Comparison of ENCODE assay signal across 23 cellular contexts in the genomic region with DNA sequence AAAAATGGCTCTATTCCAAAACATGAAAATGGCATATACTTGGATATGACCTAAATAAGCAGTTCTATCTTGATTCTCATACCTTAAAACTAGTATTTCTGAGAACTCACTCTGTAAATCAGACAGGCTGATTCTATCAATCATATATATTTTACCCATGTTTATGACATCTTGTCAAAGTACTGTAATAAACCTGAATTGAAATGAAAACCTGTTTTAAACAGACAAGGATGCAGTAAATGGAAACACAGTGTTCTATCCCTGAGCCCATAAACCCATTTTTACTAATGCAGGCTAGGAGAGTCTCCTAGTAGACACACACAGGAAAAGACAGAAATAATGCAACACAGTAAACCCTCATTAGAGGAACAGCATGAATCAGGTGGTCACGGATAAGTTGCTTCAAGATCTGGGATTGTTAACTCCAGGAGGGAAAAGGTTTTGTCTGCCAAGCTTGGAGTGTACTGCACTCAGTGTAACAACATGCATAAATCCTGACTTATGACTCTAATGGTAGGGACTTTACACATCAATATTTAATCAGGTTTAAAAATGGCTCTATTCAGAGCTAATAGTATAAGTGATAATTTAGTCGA.
A peak's percentile ranks its signal among the peaks of the same experiment; 100 is the strongest.
DNase-seq lines count a peak whose midpoint lies in the region; ATAC-seq and TF ChIP-seq lines count a peak whose summit lies in the region.
"Had no signal": no experiment of that assay in that cellular context is flagged by ENCODE, and none has a peak within 500 bp of the region (broad histone marks: within the 10 kb centered on the region; RNA-seq: fewer than 3 reads in every experiment).

No MANE protein-coding gene starts in this region.

- H3K4me2 ChIP-seq in GM23338 = no peak overlapping the region
- H3K4me2 ChIP-seq: BLaER1 had no signal

- H3K27ac ChIP-seq in A673 (ENCODE audit: low read depth, low read length, poor library complexity, severe bottlenecking) (no peak overlapping the region), GM23338 (ENCODE audit: low read depth) (no peak overlapping the region), aorta (ENCODE audit: low read depth in 1 of 2, low read length in 2 of 2) (no peak overlapping the region)
- H3K27ac ChIP-seq: BLaER1, RWPE1 had no signal

- H3F3A ChIP-seq in GM23338 (replicated peaks; ENCODE audit: low read depth) = no peaks in the 10 kb centered on the region

- H3K4me3 ChIP-seq in A673 (ENCODE audit: low read depth, low read length, poor library complexity, severe bottlenecking) (no peak overlapping the region), GM23338 (no peak overlapping the region), aorta (ENCODE audit: low read length in 2 of 2) (no peak overlapping the region)
- H3K4me3 ChIP-seq: BLaER1 had no signal

- no peaks in the 10 kb centered on the region for H3K36me3 Mint-ChIP-seq in GM23338 (ENCODE audit: low read depth)
- H3K36me3 Mint-ChIP-seq: T-cell had no signal

- H3K27me3 Mint-ChIP-seq in GM23338 (ENCODE audit: insufficient read depth, low read depth, poor library complexity) = peaks cover 2% of the 10 kb centered on the region
- H3K27me3 Mint-ChIP-seq: CD4-positive, alpha-beta T cell; T-cell had no signal

- no peaks in the 10 kb centered on the region for H4K20me1 ChIP-seq in GM23338 (replicated peaks; ENCODE audit: insufficient read depth)
- H4K20me1 ChIP-seq: BLaER1 had no signal

- peaks cover 10% of the 10 kb centered on the region for H3K4me1 Mint-ChIP-seq in GM23338
- H3K4me1 Mint-ChIP-seq: T-cell had no signal

- 68 to 69% methylated on average over 2 of the region's 2 CpGs for WGBS in aorta, 2 donors

- POLR2A ChIA-PET in A673 (lab: Charles Lee; ENCODE audit: low non-redundant PET) = no interaction called here

- H3K4me3 Mint-ChIP-seq in GM23338 = no peak overlapping the region
- H3K4me3 Mint-ChIP-seq: CD4-positive, alpha-beta T cell; T-cell had no signal

- no peak for ATAC-seq in GM23338
- no peak for ATAC-seq in aorta (ENCODE audit: low FRiP score)
- ATAC-seq: HCT116, T-cell had no signal

- H3K9me3 Mint-ChIP-seq in GM23338 = no peaks in the 10 kb centered on the region
- H3K9me3 Mint-ChIP-seq: CD4-positive, alpha-beta T cell had no signal

- no peaks in the 10 kb centered on the region for H3K9me2 ChIP-seq in GM23338 (ENCODE audit: insufficient read depth)

- BruUV-seq in A673 (replicated peaks; lab: Mats Ljungman, UMichigan) = no TSS peak

- no peaks in the 10 kb centered on the region for H3K36me3 ChIP-seq in A673 (ENCODE audit: insufficient read depth, low read length, poor library complexity, severe bottlenecking)
- H3K36me3 ChIP-seq in GM23338 (ENCODE audit: insufficient read depth) = no peaks in the 10 kb centered on the region
- H3K36me3 ChIP-seq in aorta (ENCODE audit: control insufficient read depth in 1 of 2, insufficient read depth in 2 of 2, low read length in 1 of 2) = no peaks in the 10 kb centered on the region
- H3K36me3 ChIP-seq: BLaER1 had no signal

- H3K27ac Mint-ChIP-seq in GM23338 = no peak overlapping the region
- H3K27ac Mint-ChIP-seq: CD4-positive, alpha-beta T cell; T-cell had no signal

- no peaks in the 10 kb centered on the region for H3K79me2 ChIP-seq in GM23338 (replicated peaks; ENCODE audit: insufficient read depth)

- TF ChIP-seq CTCF in A673 (conservative IDR thresholded peaks at IDR 0.05; ENCODE audit: low read depth, low read length) (no peak), GM23338 (conservative IDR thresholded peaks at IDR 0.05; ENCODE audit: low read depth in 2 of 2) (no peak)

- no peaks in the 10 kb centered on the region for H3K27me3 ChIP-seq in A673 (replicated peaks; ENCODE audit: insufficient read depth, low read depth, low read length, poor library complexity)
- no peaks in the 10 kb centered on the region for H3K27me3 ChIP-seq in GM23338 (ENCODE audit: insufficient read depth)
- peaks cover 0 to 2% of the 10 kb centered on the region in 2 donors for H3K27me3 ChIP-seq in aorta (ENCODE audit: control insufficient read depth in 1 of 2, insufficient read depth in 2 of 2, low read length in 1 of 2)
- H3K27me3 ChIP-seq: BLaER1 had no signal

- CTCF ChIA-PET in A673 (lab: Charles Lee) = no interaction called here

- H3K9me3 ChIP-seq in A673 (ENCODE audit: low read depth, low read length, poor library complexity, severe bottlenecking) = no peaks in the 10 kb centered on the region
- no peaks in the 10 kb centered on the region for H3K9me3 ChIP-seq in aorta (ENCODE audit: control insufficient read depth, low read length)
- H3K9me3 ChIP-seq: BLaER1 had no signal

- intact Hi-C loops in A673 (cut with micrococcal nuclease; ENCODE audit: unreplicated experiment) (no loop called here), aorta (cut with DNase I) (no loop called here)

- H3K4me1 ChIP-seq in A673 (ENCODE audit: insufficient read depth, low read length, poor library complexity, severe bottlenecking) (no peaks in the 10 kb centered on the region), GM23338 (ENCODE audit: insufficient read depth) (peaks cover 13% of the 10 kb centered on the region; the same call in 1 of the 2 replicates), aorta (ENCODE audit: control insufficient read depth in 1 of 2, insufficient read depth in 2 of 2, low read length in 2 of 2) (no peaks in the 10 kb centered on the region)
- H3K4me1 ChIP-seq: BLaER1 had no signal

- peak overlapping the region; percentile 19; the same call in 1 of the 2 replicates for H2AFZ ChIP-seq in GM23338

- DNase-seq in A673 (ENCODE audit: low spot score) (peak; percentile 27), GM23338 (ENCODE audit: low spot score) (no peak), NCI-H345 treated with DMSO at 0.1 percent for 48 hours (lab: John Stamatoyannopoulos, UW; ENCODE audit: unreplicated experiment) (peak; percentile 9), kidney glomerular epithelial cell (lab: John Stamatoyannopoulos, UW) (peak; percentile 14), aorta (no peak), SHP77 (lab: John Stamatoyannopoulos, UW) (no peak), DMS114 treated with DMSO at 0.1 percent for 48 hours (lab: John Stamatoyannopoulos, UW; ENCODE audit: unreplicated experiment) (no peak)
- no peak for DNase-seq in activated naive CD4-positive, alpha-beta T cell treated with Interleukin-2 at 50 U/mL for 16 hours
- DNase-seq: ACHN; CD4-positive, alpha-beta T cell; COR-L47; DMS 273 treated with DMSO at 0.1 percent for 48 hours; IMR-90; NCI-H1930; NCI-H2171 treated with DMSO at 0.1 percent for 48 hours; NCI-H446 treated with DMSO at 0.1 percent for 48 hours; NCI-H526 treated with DMSO at 0.1 percent for 48 hours; NK-92 treated with Interleukin-12 subunit alpha and Interleukin-12 subunit beta, amount 100 ng/mL, for 24 hours; SIG-M5; T-cell had no signal

TF ChIP-seq in GM23338, 12 proteins besides CTCF, POLR2A, EP300 and RAD21 (continues in another document):
- TF ChIP-seq EZH2phosphoT487 (IDR thresholded peaks at IDR 0.05; ENCODE audit: unreplicated experiment) = no peak
- TF ChIP-seq, protein P1, sequence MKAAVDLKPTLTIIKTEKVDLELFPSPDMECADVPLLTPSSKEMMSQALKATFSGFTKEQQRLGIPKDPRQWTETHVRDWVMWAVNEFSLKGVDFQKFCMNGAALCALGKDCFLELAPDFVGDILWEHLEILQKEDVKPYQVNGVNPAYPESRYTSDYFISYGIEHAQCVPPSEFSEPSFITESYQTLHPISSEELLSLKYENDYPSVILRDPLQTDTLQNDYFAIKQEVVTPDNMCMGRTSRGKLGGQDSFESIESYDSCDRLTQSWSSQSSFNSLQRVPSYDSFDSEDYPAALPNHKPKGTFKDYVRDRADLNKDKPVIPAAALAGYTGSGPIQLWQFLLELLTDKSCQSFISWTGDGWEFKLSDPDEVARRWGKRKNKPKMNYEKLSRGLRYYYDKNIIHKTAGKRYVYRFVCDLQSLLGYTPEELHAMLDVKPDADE (IDR thresholded peaks at IDR 0.05) = no peak
- TF ChIP-seq EZH2 (IDR thresholded peaks at IDR 0.05; ENCODE audit: low read depth, unreplicated experiment) = no peak
- TF ChIP-seq POLR2AphosphoS5 (IDR thresholded peaks at IDR 0.05; ENCODE audit: low read depth) = no peak
- no peak for TF ChIP-seq ZNF114 (CRISPR knock-in tag; IDR thresholded peaks at IDR 0.05)
- TF ChIP-seq ZNF331 (CRISPR knock-in tag; IDR thresholded peaks at IDR 0.05; ENCODE audit: low read depth) = no peak
- TF ChIP-seq, protein P2, sequence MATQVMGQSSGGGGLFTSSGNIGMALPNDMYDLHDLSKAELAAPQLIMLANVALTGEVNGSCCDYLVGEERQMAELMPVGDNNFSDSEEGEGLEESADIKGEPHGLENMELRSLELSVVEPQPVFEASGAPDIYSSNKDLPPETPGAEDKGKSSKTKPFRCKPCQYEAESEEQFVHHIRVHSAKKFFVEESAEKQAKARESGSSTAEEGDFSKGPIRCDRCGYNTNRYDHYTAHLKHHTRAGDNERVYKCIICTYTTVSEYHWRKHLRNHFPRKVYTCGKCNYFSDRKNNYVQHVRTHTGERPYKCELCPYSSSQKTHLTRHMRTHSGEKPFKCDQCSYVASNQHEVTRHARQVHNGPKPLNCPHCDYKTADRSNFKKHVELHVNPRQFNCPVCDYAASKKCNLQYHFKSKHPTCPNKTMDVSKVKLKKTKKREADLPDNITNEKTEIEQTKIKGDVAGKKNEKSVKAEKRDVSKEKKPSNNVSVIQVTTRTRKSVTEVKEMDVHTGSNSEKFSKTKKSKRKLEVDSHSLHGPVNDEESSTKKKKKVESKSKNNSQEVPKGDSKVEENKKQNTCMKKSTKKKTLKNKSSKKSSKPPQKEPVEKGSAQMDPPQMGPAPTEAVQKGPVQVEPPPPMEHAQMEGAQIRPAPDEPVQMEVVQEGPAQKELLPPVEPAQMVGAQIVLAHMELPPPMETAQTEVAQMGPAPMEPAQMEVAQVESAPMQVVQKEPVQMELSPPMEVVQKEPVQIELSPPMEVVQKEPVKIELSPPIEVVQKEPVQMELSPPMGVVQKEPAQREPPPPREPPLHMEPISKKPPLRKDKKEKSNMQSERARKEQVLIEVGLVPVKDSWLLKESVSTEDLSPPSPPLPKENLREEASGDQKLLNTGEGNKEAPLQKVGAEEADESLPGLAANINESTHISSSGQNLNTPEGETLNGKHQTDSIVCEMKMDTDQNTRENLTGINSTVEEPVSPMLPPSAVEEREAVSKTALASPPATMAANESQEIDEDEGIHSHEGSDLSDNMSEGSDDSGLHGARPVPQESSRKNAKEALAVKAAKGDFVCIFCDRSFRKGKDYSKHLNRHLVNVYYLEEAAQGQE (IDR thresholded peaks at IDR 0.05; ENCODE audit: unreplicated experiment) = no peak
- no peak for TF ChIP-seq JUNB (IDR thresholded peaks at IDR 0.05; ENCODE audit: unreplicated experiment)

Comparison
In these comparisons a context has a peak if more than half of its experiments do, and no peak if none do; other contexts are left out.
1. DNase-seq: peak in A673 (single experiment), NCI-H345 treated with DMSO at 0.1 percent for 48 hours (single experiment) and kidney glomerular epithelial cell (single experiment); none in GM23338 (single experiment), activated naive CD4-positive, alpha-beta T cell treated with Interleukin-2 at 50 U/mL for 16 hours (single experiment), aorta (0 of 2), SHP77 (0 of 2) and DMS114 treated with DMSO at 0.1 percent for 48 hours (single experiment).